Comparison of ENCODE assay signal across 8 cellular contexts in genomic region chr4:3532714-3533336, GRCh38. TPM values are rescaled to one million over a fixed set of nuclear protein-coding genes. Genes with fewer than 3 reads are reported as not detected.
DNase-seq lines count a peak whose midpoint lies in the region; ATAC-seq and TF ChIP-seq lines count a peak whose summit lies in the region.

No MANE protein-coding gene starts in this region.

- peaks cover 19% of the 10 kb centered on the region for H3K27me3 Mint-ChIP-seq in progenitor cell of endocrine pancreas

- H3K27ac Mint-ChIP-seq in progenitor cell of endocrine pancreas: peak overlapping the region; percentile 99

- peaks cover 6% of the 10 kb centered on the region; the same call in 1 of the 2 replicates for H3K4me1 ChIP-seq in SJCRH30
- H3K4me1 ChIP-seq in gastroesophageal sphincter: peaks cover 0 to 45% (median 20%) of the 10 kb centered on the region in 3 donors

- H3K4me1 Mint-ChIP-seq in progenitor cell of endocrine pancreas (ENCODE audit: low read depth): peaks cover 15% of the 10 kb centered on the region

- peak overlapping the region; percentile 90 for H3K4me3 ChIP-seq in SJCRH30
- peak overlapping the region; percentile 70 to 94 for H3K4me3 ChIP-seq in gastroesophageal sphincter

- H3K9me3 ChIP-seq in SJCRH30 (replicated peaks) (no peaks in the 10 kb centered on the region), gastroesophageal sphincter (no peaks in the 10 kb centered on the region)

- no peak for TF ChIP-seq EP300 in gastroesophageal sphincter (IDR thresholded peaks at IDR 0.05)

- peak; percentile 2 for ATAC-seq in GM21576 (IDR thresholded peaks at IDR 0.05; ENCODE audit: unreplicated experiment)
- peak; percentile 78 for ATAC-seq in gastroesophageal sphincter
- no peak for ATAC-seq in GM21515 (IDR thresholded peaks at IDR 0.05; ENCODE audit: unreplicated experiment)

- 15 to 53% methylated on average over 3 to 6 of the region's 42 CpGs for WGBS in gastroesophageal sphincter (ENCODE audit: low coverage in 1 of 2), 2 donors

- DNase-seq in SJCRH30: no peak
- DNase-seq in progenitor cell of endocrine pancreas (ENCODE audit: low spot score, unreplicated experiment): no peak
- DNase-seq in NCI-H2196 treated with DMSO at 0.1 percent for 48 hours (lab: John Stamatoyannopoulos, UW; ENCODE audit: unreplicated experiment): no peak
- DNase-seq in stimulated activated CD4-positive, alpha-beta T cell treated with anti-CD3 and anti-CD28 coated beads, Interleukin-2, amount 100 ng/mL, for 24 hours: no peak
- no peak for DNase-seq in T1000 (lab: John Stamatoyannopoulos, UW)

- H3K36me3 ChIP-seq in SJCRH30 (peaks cover 9% of the 10 kb centered on the region), gastroesophageal sphincter (peaks cover 0 to 20% of the 10 kb centered on the region in 2 donors)

- H3K27me3 ChIP-seq in SJCRH30 (peaks cover 5% of the 10 kb centered on the region; the same call in 1 of the 2 replicates), gastroesophageal sphincter (no peaks in the 10 kb centered on the region)

- H3K9me3 Mint-ChIP-seq in progenitor cell of endocrine pancreas (ENCODE audit: low read depth): peaks cover 5% of the 10 kb centered on the region

- H3K4me3 Mint-ChIP-seq in progenitor cell of endocrine pancreas (ENCODE audit: low read depth): peak overlapping the region; percentile 100

- TF ChIP-seq POLR2A in gastroesophageal sphincter (IDR thresholded peaks at IDR 0.05): no peak

- TF ChIP-seq CTCF in gastroesophageal sphincter (IDR thresholded peaks at IDR 0.05): no peak
- TF ChIP-seq CTCF in progenitor cell of endocrine pancreas (IDR thresholded peaks at IDR 0.05; ENCODE audit: unreplicated experiment): no peak

- peaks cover 5% of the 10 kb centered on the region for H3K36me3 Mint-ChIP-seq in progenitor cell of endocrine pancreas (ENCODE audit: insufficient read depth)

- no peak overlapping the region for H3K27ac ChIP-seq in SJCRH30
- peak overlapping the region in 3 of 4 donors; percentile 69 to 85 (median 79) for H3K27ac ChIP-seq in gastroesophageal sphincter

RNA-seq across cellular contexts. Expression of gene LRPAP1, which starts 0.6 kb away (rescaled TPM):
- total RNA-seq in SJCRH30 (2014; rRNA removed; shearing (Covaris generic)): 107 and 109 TPM in 2 replicates
- total RNA-seq in gastroesophageal sphincter (100 to 1,000 TPM; 180 to 267 (median 201) TPM), progenitor cell of endocrine pancreas (125 and 134 TPM in 2 replicates)
